ENCODE assay signal across 20 cellular contexts in genomic region chr19:5329141-5329540, GRCh38. TPM values are rescaled to one million over a fixed set of nuclear protein-coding genes. Genes with fewer than 3 reads are reported as not detected.
A peak's percentile ranks its signal among the peaks of the same experiment; 100 is the strongest.
DNase-seq lines count a peak whose midpoint lies in the region; ATAC-seq, FAIRE-seq and TF ChIP-seq lines count a peak whose summit lies in the region.
"Had no signal": no experiment of that assay in that cellular context is flagged by ENCODE, and none has a peak within 500 bp of the region (broad histone marks: within the 10 kb centered on the region; RNA-seq: fewer than 3 reads in every experiment).

No MANE protein-coding gene starts in this region.

- H3K36me3 Mint-ChIP-seq in GM23338 (ENCODE audit: low read depth) (peaks cover 33% of the 10 kb centered on the region), WTC11 (peaks cover 16% of the 10 kb centered on the region), neural crest cell (ENCODE audit: low read depth) (peaks cover 8% of the 10 kb centered on the region)
- H3K36me3 Mint-ChIP-seq: CD8-positive, alpha-beta T cell had no signal

- H3K9me3 ChIP-seq in left lung (peaks cover 0 to 4% of the 10 kb centered on the region in 2 donors), transverse colon (no peaks in the 10 kb centered on the region)

- H3K79me2 ChIP-seq in GM23338 (replicated peaks; ENCODE audit: insufficient read depth) = peaks cover 98% of the 10 kb centered on the region

- in situ Hi-C loops in KBM-7 (cut with MboI; ENCODE audit: low pct_unique_long_range_greater_than_20kb, low sequenced_read_pairs) (no loop called here), transverse colon (cut with MboI; ENCODE audit: low pct_ligation_motif_present in 1 of 4, low pct_unique_long_range_greater_than_20kb in 1 of 4, low sequenced_read_pairs in 3 of 4) (no loop called here)

- TF ChIP-seq CTCF in GM23338 (conservative IDR thresholded peaks at IDR 0.05; ENCODE audit: low read depth in 2 of 2) = no peak
- TF ChIP-seq CTCF in WTC11 (IDR thresholded peaks at IDR 0.05) = no peak
- no peak for TF ChIP-seq CTCF in bronchial epithelial cell (IDR thresholded peaks at IDR 0.05; ENCODE audit: insufficient read depth, low read length, severe bottlenecking)
- TF ChIP-seq CTCF in neural crest cell (conservative IDR thresholded peaks at IDR 0.05) = no peak
- no peak for TF ChIP-seq CTCF in left lung (IDR thresholded peaks at IDR 0.05)
- no peak for TF ChIP-seq CTCF in transverse colon (IDR thresholded peaks at IDR 0.05)

- no peak overlapping the region for H3K27ac ChIP-seq in GM23338 (ENCODE audit: low read depth)
- H3K27ac ChIP-seq in left lung = no peak overlapping the region
- H3K27ac ChIP-seq in transverse colon = no peak overlapping the region
- H3K27ac ChIP-seq: BLaER1, GM23248 had no signal

- H3F3A ChIP-seq in GM23338 (replicated peaks; ENCODE audit: low read depth) = no peaks in the 10 kb centered on the region

- H3K4me3 ChIP-seq in GM23338 = no peak overlapping the region
- H3K4me3 ChIP-seq in bronchial epithelial cell (ENCODE audit: low read depth, low read length) = no peak overlapping the region
- no peak overlapping the region for H3K4me3 ChIP-seq in left lung
- no peak overlapping the region for H3K4me3 ChIP-seq in transverse colon
- H3K4me3 ChIP-seq: BLaER1, GM23248 had no signal

- TF ChIP-seq EP300 in transverse colon (IDR thresholded peaks at IDR 0.05; ENCODE audit: low read depth) = no peak

- no peak overlapping the region for H2AFZ ChIP-seq in GM23338
- H2AFZ ChIP-seq: GM23248 had no signal

- peaks cover 8% of the 10 kb centered on the region for H3K4me1 Mint-ChIP-seq in GM23338
- peaks cover 12% of the 10 kb centered on the region; the same call in 1 of the 2 replicates for H3K4me1 Mint-ChIP-seq in WTC11
- H3K4me1 Mint-ChIP-seq in neural crest cell = no peaks in the 10 kb centered on the region

- CTCF ChIA-PET in WTC11 (lab: Charles Lee) = interaction anchor here (0.5 to 2.5 kb wide), 2 partner anchors 12 to 48 kb away, joined by 4 to 8 read pairs; no protein-coding TSS in a partner anchor

- H3K9me3 Mint-ChIP-seq in GM23338 (no peaks in the 10 kb centered on the region), WTC11 (peaks cover 5% of the 10 kb centered on the region), neural crest cell (no peaks in the 10 kb centered on the region)

- TF ChIP-seq POLR2A in transverse colon (IDR thresholded peaks at IDR 0.05) = no peak

- ATAC-seq in GM23338 (no peak), WTC11 (no peak), left lung (no peak)
- ATAC-seq: CD8-positive, alpha-beta T cell; HCT116 had no signal

- H3K4me3 Mint-ChIP-seq in GM23338 = no peak overlapping the region
- H3K4me3 Mint-ChIP-seq in WTC11 = no peak overlapping the region
- no peak overlapping the region for H3K4me3 Mint-ChIP-seq in neural crest cell
- H3K4me3 Mint-ChIP-seq: CD8-positive, alpha-beta T cell had no signal

- H3K36me3 ChIP-seq in GM23338 (ENCODE audit: insufficient read depth) = no peaks in the 10 kb centered on the region
- H3K36me3 ChIP-seq in bronchial epithelial cell (ENCODE audit: control insufficient read depth, insufficient read depth, low read length) = no peaks in the 10 kb centered on the region
- H3K36me3 ChIP-seq in left lung = no peaks in the 10 kb centered on the region
- H3K36me3 ChIP-seq in transverse colon = no peaks in the 10 kb centered on the region
- H3K36me3 ChIP-seq: BLaER1 had no signal

- intact Hi-C loops in left lung (cut with DNase I) = no loop called here
- intact Hi-C loops in transverse colon (cut with DNase I; ENCODE audit: low total_unique reads) = no loop called here

- H3K4me2 ChIP-seq in GM23338 = no peak overlapping the region
- H3K4me2 ChIP-seq: BLaER1 had no signal

- peaks cover 1% of the 10 kb centered on the region for H3K27me3 Mint-ChIP-seq in GM23338 (ENCODE audit: insufficient read depth, low read depth, poor library complexity)
- no peaks in the 10 kb centered on the region for H3K27me3 Mint-ChIP-seq in WTC11 (ENCODE audit: low read depth)
- no peaks in the 10 kb centered on the region for H3K27me3 Mint-ChIP-seq in neural crest cell (ENCODE audit: low read depth)

- POLR2A ChIA-PET in WTC11 (lab: Charles Lee) = no interaction called here

- peaks cover 60% of the 10 kb centered on the region for H4K20me1 ChIP-seq in GM23338 (replicated peaks; ENCODE audit: insufficient read depth)
- H4K20me1 ChIP-seq: BLaER1 had no signal

- no peaks in the 10 kb centered on the region for H3K4me1 ChIP-seq in GM23338 (ENCODE audit: insufficient read depth)
- H3K4me1 ChIP-seq in left lung = no peaks in the 10 kb centered on the region
- no peaks in the 10 kb centered on the region for H3K4me1 ChIP-seq in transverse colon

- peak; percentile 85 for FAIRE-seq in bronchial epithelial cell (lab: Jason Lieb, UNC)
- FAIRE-seq: GM12891, H54 had no signal

- WGBS in transverse colon (ENCODE audit: low coverage in 1 of 2), 2 donors = 50 to 81% methylated on average over 3 to 11 of the region's 11 CpGs

- DNase-seq in GM23338 (ENCODE audit: low spot score) (no peak), WTC11 (ENCODE audit: low spot score) (no peak), bronchial epithelial cell (ENCODE audit: low read depth) (no peak), neural crest cell (ENCODE audit: low read depth, low spot score) (no peak), KBM-7 (no peak), left lung (no peak), epidermal melanocyte (ENCODE audit: insufficient read length, low spot score) (no peak), transverse colon (no peak)
- DNase-seq: 8988T; Calu3; CD8-positive, alpha-beta T cell; DMS 273 treated with DMSO at 0.1 percent for 48 hours; DMS53; DND-41; EL; GM23248 had no signal

- no peaks in the 10 kb centered on the region for H3K27me3 ChIP-seq in GM23338 (ENCODE audit: insufficient read depth)
- H3K27me3 ChIP-seq in bronchial epithelial cell (ENCODE audit: control insufficient read depth, insufficient read depth, low read length) = no peaks in the 10 kb centered on the region
- H3K27me3 ChIP-seq in left lung = peaks cover 0 to 43% of the 10 kb centered on the region in 2 donors
- H3K27me3 ChIP-seq in transverse colon = no peaks in the 10 kb centered on the region

- no peaks in the 10 kb centered on the region for H3K9me2 ChIP-seq in GM23338 (ENCODE audit: insufficient read depth)

- H3K27ac Mint-ChIP-seq in GM23338 = peak overlapping the region; percentile 34; the same call in 1 of the 2 replicates
- peak overlapping the region; percentile 25; the same call in 1 of the 2 replicates for H3K27ac Mint-ChIP-seq in WTC11
- H3K27ac Mint-ChIP-seq in neural crest cell (ENCODE audit: unreplicated experiment) = peak overlapping the region; percentile 89
- H3K27ac Mint-ChIP-seq: CD8-positive, alpha-beta T cell had no signal

TF ChIP-seq in GM23338, 12 proteins besides CTCF, POLR2A, EP300 and RAD21 (continues in another document):
- no peak for TF ChIP-seq POLR2AphosphoS5 (IDR thresholded peaks at IDR 0.05; ENCODE audit: low read depth)
- TF ChIP-seq NANOG (IDR thresholded peaks at IDR 0.05; ENCODE audit: borderline replicate concordance) = no peak
- no peak for TF ChIP-seq CREB1 (CRISPR knock-in tag; IDR thresholded peaks at IDR 0.05; ENCODE audit: low read depth)
- TF ChIP-seq ZNF331 (CRISPR knock-in tag; IDR thresholded peaks at IDR 0.05; ENCODE audit: low read depth) = no peak
- no peak for TF ChIP-seq ZNF114 (CRISPR knock-in tag; IDR thresholded peaks at IDR 0.05)
- TF ChIP-seq EZH2 (IDR thresholded peaks at IDR 0.05; ENCODE audit: low read depth, unreplicated experiment) = no peak

TF ChIP-seq in WTC11, 78 proteins besides CTCF, POLR2A, EP300 and RAD21 (continues in another document):
- TF ChIP-seq RORB (CRISPR knock-in tag; IDR thresholded peaks at IDR 0.05) (no peak), ELF4 (CRISPR knock-in tag; IDR thresholded peaks at IDR 0.05; ENCODE audit: low read depth) (no peak), NR1H2 (CRISPR knock-in tag; IDR thresholded peaks at IDR 0.05) (no peak), SOX15 (CRISPR knock-in tag; IDR thresholded peaks at IDR 0.05) (no peak), E2F5 (CRISPR knock-in tag; IDR thresholded peaks at IDR 0.05) (no peak), TCF7 (CRISPR knock-in tag; IDR thresholded peaks at IDR 0.05; ENCODE audit: low read depth) (no peak), ZNF263 (CRISPR knock-in tag; IDR thresholded peaks at IDR 0.05; ENCODE audit: low read depth) (no peak)
- TF ChIP-seq, protein P1, sequence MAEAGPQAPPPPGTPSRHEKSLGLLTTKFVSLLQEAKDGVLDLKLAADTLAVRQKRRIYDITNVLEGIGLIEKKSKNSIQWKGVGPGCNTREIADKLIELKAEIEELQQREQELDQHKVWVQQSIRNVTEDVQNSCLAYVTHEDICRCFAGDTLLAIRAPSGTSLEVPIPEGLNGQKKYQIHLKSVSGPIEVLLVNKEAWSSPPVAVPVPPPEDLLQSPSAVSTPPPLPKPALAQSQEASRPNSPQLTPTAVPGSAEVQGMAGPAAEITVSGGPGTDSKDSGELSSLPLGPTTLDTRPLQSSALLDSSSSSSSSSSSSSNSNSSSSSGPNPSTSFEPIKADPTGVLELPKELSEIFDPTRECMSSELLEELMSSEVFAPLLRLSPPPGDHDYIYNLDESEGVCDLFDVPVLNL (CRISPR knock-in tag; IDR thresholded peaks at IDR 0.05; ENCODE audit: borderline replicate concordance, low read depth) = no peak
- TF ChIP-seq, protein P2, sequence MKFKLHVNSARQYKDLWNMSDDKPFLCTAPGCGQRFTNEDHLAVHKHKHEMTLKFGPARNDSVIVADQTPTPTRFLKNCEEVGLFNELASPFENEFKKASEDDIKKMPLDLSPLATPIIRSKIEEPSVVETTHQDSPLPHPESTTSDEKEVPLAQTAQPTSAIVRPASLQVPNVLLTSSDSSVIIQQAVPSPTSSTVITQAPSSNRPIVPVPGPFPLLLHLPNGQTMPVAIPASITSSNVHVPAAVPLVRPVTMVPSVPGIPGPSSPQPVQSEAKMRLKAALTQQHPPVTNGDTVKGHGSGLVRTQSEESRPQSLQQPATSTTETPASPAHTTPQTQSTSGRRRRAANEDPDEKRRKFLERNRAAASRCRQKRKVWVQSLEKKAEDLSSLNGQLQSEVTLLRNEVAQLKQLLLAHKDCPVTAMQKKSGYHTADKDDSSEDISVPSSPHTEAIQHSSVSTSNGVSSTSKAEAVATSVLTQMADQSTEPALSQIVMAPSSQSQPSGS (CRISPR knock-in tag; IDR thresholded peaks at IDR 0.05; ENCODE audit: borderline replicate concordance, low read depth) = no peak

RNA-seq across cellular contexts. Expression of gene PTPRS, which starts 11.5 kb away (rescaled TPM):
- 225 and 290 TPM in 2 replicates for total RNA-seq in GM23338 (2014; rRNA removed; shearing (Covaris generic))
- polyA plus RNA-seq in GM23338 (2016; fragmentation: Nextera tagmentation; extraction: Ambion mirVana) = 20.6 and 20.7 TPM in 2 replicates
- total RNA-seq in WTC11 (2021) = 201 to 253 TPM (median 244 TPM) in 3 replicates
- total RNA-seq in bronchial epithelial cell = 7.4 and 10.3 TPM in 2 replicates
- total RNA-seq in neural crest cell = 333 and 357 TPM in 2 replicates
- total RNA-seq in left lung = 10 to 100 TPM; 61.7 to 67.2 TPM
- total RNA-seq in transverse colon = 10 to 100 TPM; 38.3 to 91.5 (median 58.5) TPM

Comparison
In these comparisons a context has a peak if more than half of its experiments do, and no peak if none do; other contexts are left out.
1. H3K27ac Mint-ChIP-seq: peak in every context shown above with its lines; median percentile 89 in neural crest cell; 34 in GM23338; 25 in WTC11.